In genomic region chr7:116801092-116801710, GRCh38 we compare ENCODE assay signal across 10 cellular contexts.
DNase-seq lines count a peak whose midpoint lies in the region; ATAC-seq and TF ChIP-seq lines count a peak whose summit lies in the region.
"Had no signal": no experiment of that assay in that cellular context is flagged by ENCODE, and none has a peak within 500 bp of the region (broad histone marks: within the 10 kb centered on the region; RNA-seq: fewer than 3 reads in every experiment).

No MANE protein-coding gene starts in this region.

- peaks cover 12% of the 10 kb centered on the region for H3K36me3 ChIP-seq in MG63

- no peak overlapping the region for H3K4me3 ChIP-seq in MG63
- H3K4me3 ChIP-seq in choroid plexus epithelial cell (ENCODE audit: low read depth, low read length), result no peak overlapping the region

- TF ChIP-seq CTCF in choroid plexus epithelial cell (conservative IDR thresholded peaks at IDR 0.05; ENCODE audit: low read depth, low read length) (no peak), omental fat pad (IDR thresholded peaks at IDR 0.05) (no peak)

- no peaks in the 10 kb centered on the region for H3K9me3 ChIP-seq in MG63

- DNase-seq in ELR (ENCODE audit: low read depth), result peak; percentile 87
- DNase-seq in MG63, result peak; percentile 11
- DNase-seq in choroid plexus epithelial cell (ENCODE audit: low read depth), result peak; percentile 80
- DNase-seq in omental fat pad (ENCODE audit: low spot score), result no peak
- no peak for DNase-seq in central memory CD4-positive, alpha-beta T cell
- DNase-seq in NCI-H2029 treated with DMSO at 0.1 percent for 48 hours (lab: John Stamatoyannopoulos, UW), result no peak
- DNase-seq in GF-D8 (lab: John Stamatoyannopoulos, UW), result no peak
- DNase-seq: DMS 273 treated with DMSO at 0.1 percent for 48 hours, NCI-H1105 treated with DMSO at 0.1 percent for 48 hours had no signal

- H3K27me3 ChIP-seq in MG63, result no peaks in the 10 kb centered on the region

- ATAC-seq in omental fat pad (ENCODE audit: low FRiP score) (peak; percentile 75), HG02571 (IDR thresholded peaks at IDR 0.05; ENCODE audit: unreplicated experiment) (no peak)

Comparison
In these comparisons a context has a peak if more than half of its experiments do, and no peak if none do; other contexts are left out.
1. DNase-seq: peak in ELR (single experiment), MG63 (single experiment) and choroid plexus epithelial cell (single experiment); none in omental fat pad (single experiment), central memory CD4-positive, alpha-beta T cell (single experiment), NCI-H2029 treated with DMSO at 0.1 percent for 48 hours (single experiment) and GF-D8 (single experiment).